Comparison of ENCODE assay signal across 12 cellular contexts in genomic region chr15:60155661-60156060, GRCh38.
A peak's percentile ranks its signal among the peaks of the same experiment; 100 is the strongest.
DNase-seq lines count a peak whose midpoint lies in the region; ATAC-seq, FAIRE-seq and TF ChIP-seq lines count a peak whose summit lies in the region.
"Had no signal": no experiment of that assay in that cellular context is flagged by ENCODE, and none has a peak within 500 bp of the region (broad histone marks: within the 10 kb centered on the region; RNA-seq: fewer than 3 reads in every experiment).

No MANE protein-coding gene starts in this region.

- no CpG with 5 or more reads among the region's 3 CpGs for WGBS in trophoblast cell (ENCODE audit: extremely low coverage, insufficient coverage, insufficient read length)

- ATAC-seq in PC-3 (no peak), HG02678 (IDR thresholded peaks at IDR 0.05; ENCODE audit: unreplicated experiment) (no peak)

- FAIRE-seq in endometrium (lab: Jason Lieb, UNC) = peak; percentile 58
- FAIRE-seq: D721Med had no signal

- H3K27ac ChIP-seq in PC-3 (ENCODE audit: low read length) (no peak overlapping the region), trophoblast cell (ENCODE audit: low read depth, low read length) (no peak overlapping the region)

- H3F3A ChIP-seq in PC-3 (ENCODE audit: low read length, unreplicated experiment) = no peaks in the 10 kb centered on the region

- H3K4me1 ChIP-seq in PC-3 (ENCODE audit: insufficient read depth, low read length) (no peaks in the 10 kb centered on the region), trophoblast cell (ENCODE audit: control insufficient read depth in 1 of 2, insufficient read depth in 2 of 2, low read length in 2 of 2) (peaks cover 5 to 10% of the 10 kb centered on the region in 2 experiments)

- H3K18ac ChIP-seq in trophoblast cell (ENCODE audit: low read length) = no peak overlapping the region

- POLR2A ChIA-PET in PC-3 (lab: Charles Lee; ENCODE audit: unreplicated experiment) = no interaction called here

- no peak overlapping the region for H3K23ac ChIP-seq in trophoblast cell (ENCODE audit: low read length)

- no peak overlapping the region for H2BK12ac ChIP-seq in trophoblast cell (ENCODE audit: low read length)

- TF ChIP-seq CTCF in PC-3 (conservative IDR thresholded peaks at IDR 0.05; ENCODE audit: low read depth, low read length) = no peak

- no peak overlapping the region for H3K14ac ChIP-seq in trophoblast cell (ENCODE audit: low read length)

- no peak overlapping the region for H2AK5ac ChIP-seq in trophoblast cell (ENCODE audit: low read length)

- no peaks in the 10 kb centered on the region for H3K9me3 ChIP-seq in PC-3 (ENCODE audit: low read length)
- no peaks in the 10 kb centered on the region for H3K9me3 ChIP-seq in trophoblast cell (ENCODE audit: insufficient read depth, low read depth, low read length)

- H3K9me2 ChIP-seq in PC-3 (replicated peaks; ENCODE audit: low read length) = no peaks in the 10 kb centered on the region

- peaks cover 72% of the 10 kb centered on the region for H3K27me3 ChIP-seq in PC-3 (ENCODE audit: low read length)
- no peaks in the 10 kb centered on the region for H3K27me3 ChIP-seq in trophoblast cell (ENCODE audit: insufficient read depth, low read length)

- H3K4me3 ChIP-seq in PC-3 (ENCODE audit: low read length) (no peak overlapping the region; the same call in 1 of the 2 replicates), trophoblast cell (ENCODE audit: low read depth, low read length) (no peak overlapping the region)

- no peak overlapping the region for H4K91ac ChIP-seq in trophoblast cell (ENCODE audit: low read depth, low read length)

- peaks cover 2% of the 10 kb centered on the region for H3K79me1 ChIP-seq in trophoblast cell (ENCODE audit: low read length)

- intact Hi-C loops in PC-3 (cut with micrococcal nuclease) = no loop called here

- H3K4me2 ChIP-seq in PC-3 (ENCODE audit: low read length) (0 out of 2 replicates have a peak overlapping the region, but pooled peaks have one; percentile 30), trophoblast cell (ENCODE audit: low read length) (peak overlapping the region; percentile 14)

- H3K36me3 ChIP-seq in PC-3 (ENCODE audit: low read depth, low read length) = no peaks in the 10 kb centered on the region
- H3K36me3 ChIP-seq in trophoblast cell (ENCODE audit: control insufficient read depth in 1 of 2, insufficient read depth in 2 of 2, low read length in 2 of 2) = no peaks in the 10 kb centered on the region

- no peaks in the 10 kb centered on the region for H4K20me1 ChIP-seq in PC-3 (ENCODE audit: low read length)

- H2AFZ ChIP-seq in PC-3 (ENCODE audit: low read length) = no peak overlapping the region
- H2AFZ ChIP-seq in trophoblast cell (ENCODE audit: insufficient read depth, low read length, poor library complexity) = no peak overlapping the region

- H4K12ac ChIP-seq in trophoblast cell (ENCODE audit: low read depth, low read length) = no peak overlapping the region

- CTCF ChIA-PET in PC-3 (lab: Charles Lee) = no interaction called here

- no peak overlapping the region for H3K9ac ChIP-seq in PC-3 (ENCODE audit: low read length)
- no peak overlapping the region for H3K9ac ChIP-seq in trophoblast cell (ENCODE audit: low read length)

- BruUV-seq in PC-3 (replicated peaks; lab: Mats Ljungman, UMichigan) = no TSS peak

- no peak overlapping the region for H4K8ac ChIP-seq in trophoblast cell (ENCODE audit: low read depth, low read length)

- no peak overlapping the region for H2BK120ac ChIP-seq in trophoblast cell (ENCODE audit: insufficient read depth, low read length, poor library complexity)

- H3K79me2 ChIP-seq in PC-3 (ENCODE audit: low read length) = no peaks in the 10 kb centered on the region
- H3K79me2 ChIP-seq in trophoblast cell (ENCODE audit: control insufficient read depth, insufficient read depth, low read length, poor library complexity) = no peaks in the 10 kb centered on the region

- peak; percentile 15 for DNase-seq in GM04503 (ENCODE audit: low read depth)
- peak; percentile 13 for DNase-seq in PC-3
- DNase-seq in trophoblast cell = peak in 1 of 2 donors; percentile 51
- no peak for DNase-seq in medulla oblongata (ENCODE audit: extremely low spot score)
- no peak for DNase-seq in NCI-H146 treated with DMSO at 0.1 percent for 48 hours (lab: John Stamatoyannopoulos, UW; ENCODE audit: unreplicated experiment)
- DNase-seq: H9, NCI-H1417, NCI-H69, SHP77 treated with DMSO at 0.1 percent for 48 hours had no signal

- no peak overlapping the region for H3K4ac ChIP-seq in trophoblast cell (ENCODE audit: low read depth, low read length)

- H2BK5ac ChIP-seq in trophoblast cell (ENCODE audit: low read depth, low read length, poor library complexity) = no peak overlapping the region

Comparison
In these comparisons a context has a peak if more than half of its experiments do, and no peak if none do; other contexts are left out.
1. DNase-seq: peak in GM04503 (single experiment) and PC-3 (single experiment); none in medulla oblongata (single experiment) and NCI-H146 treated with DMSO at 0.1 percent for 48 hours (single experiment).